10 cellular contexts compared by ENCODE assay signal in the genomic region with DNA sequence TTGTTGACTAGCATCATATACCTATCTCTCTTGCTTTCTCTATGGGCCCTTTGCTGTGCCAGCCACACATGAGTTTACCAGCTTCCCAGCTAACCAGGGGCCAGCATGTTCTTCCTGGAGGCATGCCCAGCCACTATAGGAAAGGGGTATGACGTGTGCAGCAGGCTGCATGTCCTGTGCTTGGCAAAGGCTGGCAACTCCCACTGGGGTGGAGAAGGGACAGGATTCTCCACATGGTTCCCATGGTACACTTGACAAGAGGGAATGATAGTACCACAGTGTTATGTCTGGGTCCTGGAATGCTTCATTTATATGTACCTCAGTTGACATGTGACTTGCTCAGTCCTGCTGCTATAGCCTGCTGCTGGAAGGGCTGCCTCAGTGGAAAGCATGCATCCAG.
A peak's percentile ranks its signal among the peaks of the same experiment; 100 is the strongest.
DNase-seq lines count a peak whose midpoint lies in the region; ATAC-seq and TF ChIP-seq lines count a peak whose summit lies in the region.
"Had no signal": no experiment of that assay in that cellular context is flagged by ENCODE, and none has a peak within 500 bp of the region (broad histone marks: within the 10 kb centered on the region; RNA-seq: fewer than 3 reads in every experiment).

No MANE protein-coding gene starts in this region.

- in situ Hi-C loops in IMR-90 (cut with MboI; ENCODE audit: low sequenced_read_pairs) = no loop called here
- in situ Hi-C loops in brain microvascular endothelial cell (cut with HindIII; ENCODE audit: low pct_ligation_motif_present, low sequenced_read_pairs) = no loop called here

- BruUV-seq in IMR-90 (replicated peaks; lab: Mats Ljungman, UMichigan) = no TSS peak
- BruUV-seq in A673 (replicated peaks; lab: Mats Ljungman, UMichigan) = no TSS peak

- H3K9me3 ChIP-seq in IMR-90 (ENCODE audit: control insufficient read depth, insufficient read depth, low read length) (no peaks in the 10 kb centered on the region), skeletal muscle satellite cell (replicated peaks; ENCODE audit: low read length) (no peaks in the 10 kb centered on the region), A673 (ENCODE audit: low read depth, low read length, poor library complexity, severe bottlenecking) (no peaks in the 10 kb centered on the region)
- H3K9me3 ChIP-seq: Peyer's patch had no signal

- H3K27ac Mint-ChIP-seq in stimulated activated naive B cell treated with anti-CD40 and anti-IgM and Interleukin-4, amounts not matched to agents 10 μg/mL and 1 μg/mL and 100 μg/mL, for 72 hours = no peak overlapping the region
- H3K27ac Mint-ChIP-seq: activated T-cell treated with anti-CD3 and anti-CD28 coated beads, Interleukin-2, amount 50 U/mL, for 24 hours had no signal

- H3K4ac ChIP-seq in IMR-90 (ENCODE audit: low read depth, low read length) = peak overlapping the region; percentile 24

- peaks cover 0 to 7% of the 10 kb centered on the region in 2 experiments; a peak in 2 of 4 replicates for H3K79me1 ChIP-seq in IMR-90 (ENCODE audit: low read depth in 1 of 2, low read length in 2 of 2)

- H3K4me2 ChIP-seq in IMR-90 (ENCODE audit: low read depth, low read length) (peak overlapping the region; percentile 4; the same call in 1 of the 2 replicates), skeletal muscle satellite cell (ENCODE audit: low read length) (peak overlapping the region; percentile 69)

- H3K14ac ChIP-seq in IMR-90 (replicated peaks; ENCODE audit: low read depth, low read length) = peak overlapping the region; percentile 19; the same call in 1 of the 2 replicates

- peak; percentile 28 for DNase-seq in IMR-90
- DNase-seq in brain microvascular endothelial cell = peak; percentile 23
- DNase-seq in left ventricle myocardium superior = peak; percentile 69
- no peak for DNase-seq in superior temporal gyrus (ENCODE audit: extremely low spot score)
- DNase-seq in A673 (ENCODE audit: low spot score) = no peak
- DNase-seq in stimulated activated naive B cell treated with anti-CD40 and anti-IgM and Interleukin-4, amounts not matched to agents 10 μg/mL and 1 μg/mL and 100 μg/mL, for 72 hours = no peak
- DNase-seq: activated T-cell treated with anti-CD3 and anti-CD28 coated beads, Interleukin-2, amount 50 U/mL, for 24 hours; Peyer's patch had no signal

- peak overlapping the region; percentile 25; the same call in 1 of the 3 replicates for H2BK15ac ChIP-seq in IMR-90 (ENCODE audit: low read depth, low read length)

- no peaks in the 10 kb centered on the region for H3K27me3 Mint-ChIP-seq in stimulated activated naive B cell treated with anti-CD40 and anti-IgM and Interleukin-4, amounts not matched to agents 10 μg/mL and 1 μg/mL and 100 μg/mL, for 72 hours
- H3K27me3 Mint-ChIP-seq: central memory CD8-positive, alpha-beta T cell had no signal

- H4K20me1 ChIP-seq in IMR-90 (ENCODE audit: insufficient read depth, low read length) = no peaks in the 10 kb centered on the region; the same call in 1 of the 2 replicates

- H3K4me1 ChIP-seq in IMR-90 (ENCODE audit: control insufficient read depth, insufficient read depth, low read length) = peaks cover 8% of the 10 kb centered on the region
- H3K4me1 ChIP-seq in skeletal muscle satellite cell (ENCODE audit: control insufficient read depth, insufficient read depth, low read length) = peaks cover 39% of the 10 kb centered on the region
- H3K4me1 ChIP-seq in A673 (ENCODE audit: insufficient read depth, low read length, poor library complexity, severe bottlenecking) = no peaks in the 10 kb centered on the region
- H3K4me1 ChIP-seq: Peyer's patch had no signal

- H3K56ac ChIP-seq in IMR-90 (ENCODE audit: extremely low read depth, insufficient read depth, low read length) = no peak overlapping the region

- CTCF ChIA-PET in IMR-90 (lab: Yijun Ruan, JAX) (no interaction called here), A673 (lab: Charles Lee) (no interaction called here)

- H3K4me3 ChIP-seq in IMR-90 (ENCODE audit: insufficient read depth, low read depth, low read length) (no peak overlapping the region), brain microvascular endothelial cell (ENCODE audit: low read depth, low read length) (no peak overlapping the region), skeletal muscle satellite cell (ENCODE audit: low read length) (peak overlapping the region; percentile 10), A673 (ENCODE audit: low read depth, low read length, poor library complexity, severe bottlenecking) (no peak overlapping the region)
- H3K4me3 ChIP-seq: Peyer's patch had no signal

- peaks cover under 1% of the 10 kb centered on the region in 2 donors for H3K9me3 Mint-ChIP-seq in stimulated activated naive B cell treated with anti-CD40 and anti-IgM and Interleukin-4, amounts not matched to agents 10 μg/mL and 1 μg/mL and 100 μg/mL, for 72 hours
- H3K9me3 Mint-ChIP-seq: activated T-cell treated with anti-CD3 and anti-CD28 coated beads, Interleukin-2, amount 50 U/mL, for 24 hours; central memory CD8-positive, alpha-beta T cell had no signal

- POLR2A ChIA-PET in IMR-90 (lab: Charles Lee; ENCODE audit: unreplicated experiment) (no interaction called here), A673 (lab: Charles Lee; ENCODE audit: low non-redundant PET) (no interaction called here)

- TF ChIP-seq RAD21 in IMR-90 (IDR thresholded peaks at IDR 0.05; ENCODE audit: low read length) = no peak

- H3K36me3 Mint-ChIP-seq in stimulated activated naive B cell treated with anti-CD40 and anti-IgM and Interleukin-4, amounts not matched to agents 10 μg/mL and 1 μg/mL and 100 μg/mL, for 72 hours = peaks cover 4 to 7% of the 10 kb centered on the region in 2 donors

- H3K27me3 ChIP-seq in IMR-90 (ENCODE audit: control insufficient read depth, insufficient read depth, low read length) (no peaks in the 10 kb centered on the region; the same call in 1 of the 2 replicates), brain microvascular endothelial cell (replicated peaks) (no peaks in the 10 kb centered on the region), skeletal muscle satellite cell (ENCODE audit: control insufficient read depth, insufficient read depth, low read length) (peaks cover 2% of the 10 kb centered on the region), A673 (replicated peaks; ENCODE audit: insufficient read depth, low read depth, low read length, poor library complexity) (no peaks in the 10 kb centered on the region)
- H3K27me3 ChIP-seq: Peyer's patch had no signal

- no peak overlapping the region for H4K91ac ChIP-seq in IMR-90 (ENCODE audit: insufficient read depth, low read depth, low read length)

- H2BK120ac ChIP-seq in IMR-90 (ENCODE audit: low read depth, low read length) = peak overlapping the region; percentile 37; the same call in 1 of the 2 replicates

- peaks cover 11% of the 10 kb centered on the region for H3K9me1 ChIP-seq in IMR-90 (ENCODE audit: insufficient read depth, low read length)

- dilution Hi-C loops in IMR-90 (cut with HindIII; ENCODE audit: low sequenced_read_pairs, unreplicated experiment) = no loop called here

- peak overlapping the region; percentile 39; the same call in 1 of the 2 replicates for H2BK20ac ChIP-seq in IMR-90 (ENCODE audit: low read depth, low read length)

- peaks cover 3 to 4% of the 10 kb centered on the region in 2 donors for H3K4me1 Mint-ChIP-seq in stimulated activated naive B cell treated with anti-CD40 and anti-IgM and Interleukin-4, amounts not matched to agents 10 μg/mL and 1 μg/mL and 100 μg/mL, for 72 hours

- H2BK5ac ChIP-seq in IMR-90 (ENCODE audit: low read depth, low read length, poor library complexity, severe bottlenecking) = peak overlapping the region; percentile 36

- peak overlapping the region; percentile 23 for H2AK9ac ChIP-seq in IMR-90 (replicated peaks; ENCODE audit: low read depth, low read length, poor library complexity)

- WGBS in IMR-90 (ENCODE audit: extremely low coverage in 2 of 2, insufficient read length in 1 of 2), 2 experiments = no CpG with 5 or more reads among the region's 1 CpG

- no peaks in the 10 kb centered on the region for H3K36me3 ChIP-seq in IMR-90 (ENCODE audit: control insufficient read depth, insufficient read depth, low read length)
- no peaks in the 10 kb centered on the region for H3K36me3 ChIP-seq in brain microvascular endothelial cell (replicated peaks)
- no peaks in the 10 kb centered on the region for H3K36me3 ChIP-seq in skeletal muscle satellite cell (ENCODE audit: insufficient read depth, low read length)
- no peaks in the 10 kb centered on the region for H3K36me3 ChIP-seq in A673 (ENCODE audit: insufficient read depth, low read length, poor library complexity, severe bottlenecking)
- H3K36me3 ChIP-seq: Peyer's patch had no signal

- no peak overlapping the region for H3K9ac ChIP-seq in IMR-90 (ENCODE audit: low read depth, low read length)
- peak overlapping the region; percentile 71 for H3K9ac ChIP-seq in skeletal muscle satellite cell (ENCODE audit: low read depth, low read length)

- no peak overlapping the region; the same call in 1 of the 2 replicates for H4K5ac ChIP-seq in IMR-90 (ENCODE audit: low read depth, low read length)

- ATAC-seq in IMR-90 (ENCODE audit: low read depth) (peak; percentile 40), left ventricle myocardium superior (peak; percentile 95)
- no peak for ATAC-seq in stimulated activated naive B cell treated with anti-CD40 and anti-IgM and Interleukin-4, amounts not matched to agents 10 μg/mL and 1 μg/mL and 100 μg/mL, for 72 hours (replicated peaks)

- no peak for TF ChIP-seq POLR2A in IMR-90 (IDR thresholded peaks at IDR 0.05; ENCODE audit: low read depth, low read length)

- no peak overlapping the region for H2AFZ ChIP-seq in IMR-90 (replicated peaks; ENCODE audit: low read length, poor library complexity)

- H4K8ac ChIP-seq in IMR-90 (ENCODE audit: low read depth in 2 of 2, low read length in 2 of 2) = no peak overlapping the region; a peak in 1 of 4 replicates

- peak overlapping the region; percentile 5 for H2AK5ac ChIP-seq in IMR-90 (ENCODE audit: low read depth, low read length)

- TF ChIP-seq CTCF in IMR-90 (conservative IDR thresholded peaks at IDR 0.05; ENCODE audit: low read depth, low read length) (no peak), brain microvascular endothelial cell (IDR thresholded peaks at IDR 0.05; ENCODE audit: low read depth, low read length, missing control alignments) (no peak), A673 (conservative IDR thresholded peaks at IDR 0.05; ENCODE audit: low read depth, low read length) (no peak)

- no peak overlapping the region for H3K4me3 Mint-ChIP-seq in stimulated activated naive B cell treated with anti-CD40 and anti-IgM and Interleukin-4, amounts not matched to agents 10 μg/mL and 1 μg/mL and 100 μg/mL, for 72 hours
- H3K4me3 Mint-ChIP-seq: activated T-cell treated with anti-CD3 and anti-CD28 coated beads, Interleukin-2, amount 50 U/mL, for 24 hours; central memory CD8-positive, alpha-beta T cell had no signal

- H3K23ac ChIP-seq in IMR-90 (ENCODE audit: low read depth, low read length) = no peak overlapping the region

- peak overlapping the region; percentile 17; the same call in 1 of the 2 replicates for H3K18ac ChIP-seq in IMR-90 (ENCODE audit: low read depth, low read length)

- intact Hi-C loops in IMR-90 (cut with micrococcal nuclease) = loop anchor here (10.0 kb wide), 1 partner anchor 333 kb away; no protein-coding TSS in a partner anchor
- intact Hi-C loops in left ventricle myocardium superior (cut with micrococcal nuclease) = no loop called here
- intact Hi-C loops in A673 (cut with micrococcal nuclease; ENCODE audit: unreplicated experiment) = no loop called here

- peak overlapping the region; percentile 31 for H3K27ac ChIP-seq in IMR-90 (ENCODE audit: insufficient read depth, low read length)
- H3K27ac ChIP-seq in brain microvascular endothelial cell = peak overlapping the region; percentile 82
- no peak overlapping the region for H3K27ac ChIP-seq in A673 (ENCODE audit: low read depth, low read length, poor library complexity, severe bottlenecking)
- H3K27ac ChIP-seq: Peyer's patch had no signal

Comparison
In these comparisons a context has a peak if more than half of its experiments do, and no peak if none do; other contexts are left out.
1. ATAC-seq: peak in IMR-90 (single experiment) and left ventricle myocardium superior (single experiment); none in stimulated activated naive B cell treated with anti-CD40 and anti-IgM and Interleukin-4, amounts not matched to agents 10 μg/mL and 1 μg/mL and 100 μg/mL, for 72 hours (0 of 2).
2. DNase-seq: peak in IMR-90 (single experiment), brain microvascular endothelial cell (single experiment) and left ventricle myocardium superior (single experiment); none in superior temporal gyrus (single experiment), A673 (single experiment) and stimulated activated naive B cell treated with anti-CD40 and anti-IgM and Interleukin-4, amounts not matched to agents 10 μg/mL and 1 μg/mL and 100 μg/mL, for 72 hours (single experiment).